ENCODE assay signal across 1 cellular context in the genomic region with DNA sequence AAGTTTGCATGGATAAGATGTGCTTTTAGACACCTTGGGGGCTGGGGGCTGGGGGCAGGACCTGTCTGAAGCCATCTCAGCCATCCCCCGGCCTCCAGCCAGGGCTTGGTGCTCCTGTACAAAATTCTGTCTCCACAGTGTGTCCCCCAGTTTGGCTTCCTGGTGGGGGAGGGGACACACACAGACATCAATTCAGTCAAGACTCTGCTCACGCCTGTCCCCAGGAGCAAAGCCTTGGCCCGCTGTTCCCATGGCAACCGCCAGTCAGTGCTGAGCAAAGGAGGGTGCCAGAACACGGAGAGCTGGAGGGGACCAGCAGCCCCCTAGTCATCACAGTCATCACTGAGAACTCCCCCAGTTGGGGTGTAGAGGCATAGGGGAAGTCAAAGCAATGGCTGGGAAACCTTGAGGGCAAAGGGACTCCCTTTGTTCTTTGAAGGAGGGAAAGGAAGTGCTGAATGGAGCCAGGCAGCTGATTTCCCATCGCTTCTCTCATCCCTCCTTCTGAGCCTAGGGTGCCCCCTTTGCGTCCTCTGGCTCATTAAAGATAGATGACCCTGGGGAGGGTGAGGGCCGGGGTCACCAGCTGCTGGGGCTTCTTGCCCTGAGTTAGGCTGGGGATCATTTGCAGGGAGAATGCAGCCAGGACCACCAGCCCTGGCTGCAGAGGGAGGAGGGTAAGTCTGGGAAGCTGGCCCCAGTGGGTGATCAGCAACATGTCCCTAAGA.
TF ChIP-seq lines count a peak whose summit lies in the region.

No MANE protein-coding gene starts in this region.

TF ChIP-seq in K562, 482 proteins besides CTCF, POLR2A, EP300 and RAD21:
- no peak for TF ChIP-seq STAG1 (CRISPR knock-in tag; IDR thresholded peaks at IDR 0.05; ENCODE audit: borderline replicate concordance)
- peak; percentile 89 for TF ChIP-seq RFX1 (IDR thresholded peaks at IDR 0.05)
- 0 out of 2 replicates have a peak, but pooled peaks have one; percentile 38 for TF ChIP-seq NR4A1 (CRISPR knock-in tag; IDR thresholded peaks at IDR 0.05)
- no peak for TF ChIP-seq NR4A1 (tag; IDR thresholded peaks at IDR 0.05)
- TF ChIP-seq KHSRP (IDR thresholded peaks at IDR 0.05), result no peak
- no peak for TF ChIP-seq ZNF707 (CRISPR knock-in tag; conservative IDR thresholded peaks at IDR 0.05)
- TF ChIP-seq TRIM28 (IDR thresholded peaks at IDR 0.05), result no peak
- no peak for TF ChIP-seq ETV5 (CRISPR knock-in tag; IDR thresholded peaks at IDR 0.05; ENCODE audit: low read depth)
- TF ChIP-seq TCFL5 (CRISPR knock-in tag; conservative IDR thresholded peaks at IDR 0.05), result no peak
